12 cellular contexts compared by ENCODE assay signal in the genomic region with DNA sequence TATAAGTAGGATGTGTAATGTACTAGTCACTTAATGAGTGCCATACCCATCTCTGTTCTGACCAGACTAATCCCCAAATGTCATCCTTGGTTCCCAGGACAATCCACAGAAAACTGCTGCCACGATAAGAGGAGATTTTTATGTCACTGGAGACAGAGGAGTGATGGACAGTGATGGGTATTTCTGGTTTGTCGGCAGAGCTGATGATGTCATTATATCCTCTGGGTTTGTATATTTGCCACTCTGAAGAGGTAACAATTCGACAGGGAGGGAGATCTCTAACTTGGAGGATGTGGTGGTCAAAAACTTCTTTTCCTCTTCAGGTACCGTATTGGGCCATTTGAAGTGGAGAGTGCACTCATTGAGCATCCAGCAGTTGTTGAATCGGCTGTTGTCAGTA. TPM values are rescaled to one million over a fixed set of nuclear protein-coding genes. Genes with fewer than 3 reads are reported as not detected.
"Had no signal": no experiment of that assay in that cellular context is flagged by ENCODE, and none has a peak within 500 bp of the region (broad histone marks: within the 10 kb centered on the region; RNA-seq: fewer than 3 reads in every experiment).

No MANE protein-coding gene starts in this region.

- H3K4me3 ChIP-seq: GM23248, GM23338, HAP-1 had no signal

- DNase-seq: GM23248, GOT3, H7, H9, HCEC 1CT, HFFc6 had no signal

- FAIRE-seq: H1, H54 had no signal

- H3K4me1 ChIP-seq: HAP-1 had no signal

- H3K4me2 ChIP-seq: GM23338 had no signal

- H3K36me3 ChIP-seq: HAP-1 had no signal

- H3K9ac ChIP-seq: GM23248 had no signal

- H3K4me1 Mint-ChIP-seq: GM23338, H9 had no signal

- H3K9me3 Mint-ChIP-seq: HFFc6 had no signal

- H3K27ac ChIP-seq: GM23248 had no signal

- H3K9me3 ChIP-seq: HAP-1 had no signal

- H2AFZ ChIP-seq: GM23248, GM23338 had no signal

- H3K27ac Mint-ChIP-seq: GM23338, HFFc6 had no signal

- H3K4me3 Mint-ChIP-seq: GM23338, H9, HFFc6 had no signal

- ATAC-seq: GM23338, HCT116 had no signal

RNA-seq across cellular contexts. Expression of gene ACSM4, which starts 20.3 kb away (rescaled TPM):
- total RNA-seq: GM23248, GM23338, H1, H4, H9, HFFc6 had no signal
- polyA plus RNA-seq: GM23248, GM23338, H1 had no signal
